ENCODE assay signal across 16 cellular contexts in genomic region chr2:11102956-11103860, GRCh38. TPM values are rescaled to one million over a fixed set of nuclear protein-coding genes. Genes with fewer than 3 reads are reported as not detected.
DNase-seq lines count a peak whose midpoint lies in the region; ATAC-seq and TF ChIP-seq lines count a peak whose summit lies in the region.
"Had no signal": no experiment of that assay in that cellular context is flagged by ENCODE, and none has a peak within 500 bp of the region (broad histone marks: within the 10 kb centered on the region; RNA-seq: fewer than 3 reads in every experiment).

No MANE protein-coding gene starts in this region.

- TF ChIP-seq CTCF in OCI-LY3 (IDR thresholded peaks at IDR 0.05; ENCODE audit: low read depth, low read length), result no peak

- peak overlapping the region; percentile 96 for H3K27ac ChIP-seq in OCI-LY3 (ENCODE audit: low read length)
- no peak overlapping the region for H3K27ac ChIP-seq in naive thymus-derived CD4-positive, alpha-beta T cell (ENCODE audit: low read depth, low read length)
- H3K27ac ChIP-seq: esophagus squamous epithelium, right atrium auricular region had no signal

- peaks cover 86% of the 10 kb centered on the region for H3K4me1 ChIP-seq in OCI-LY3 (ENCODE audit: low read length)
- H3K4me1 ChIP-seq in naive thymus-derived CD4-positive, alpha-beta T cell (ENCODE audit: control insufficient read depth in 2 of 2, insufficient read depth in 2 of 2, low read length in 2 of 2), result peaks cover 0 to 22% of the 10 kb centered on the region in 2 donors
- H3K4me1 ChIP-seq: esophagus squamous epithelium, right atrium auricular region had no signal

- peak overlapping the region; percentile 77 for H3K9ac ChIP-seq in OCI-LY3 (ENCODE audit: low read length)

- H3K4me2 ChIP-seq in OCI-LY3 (ENCODE audit: low read length), result peak overlapping the region; percentile 56

- H3K9me3 ChIP-seq in OCI-LY3 (ENCODE audit: insufficient read depth, low read length), result no peaks in the 10 kb centered on the region
- no peaks in the 10 kb centered on the region for H3K9me3 ChIP-seq in naive thymus-derived CD4-positive, alpha-beta T cell (ENCODE audit: control insufficient read depth in 2 of 3, low read length in 3 of 3)
- H3K9me3 ChIP-seq: esophagus squamous epithelium, right atrium auricular region had no signal

- H3K4me1 Mint-ChIP-seq in T-helper 2 cell treated with Interferon-gamma antibody and Interleukin-4, amounts not matched to agents 5 μg/mL and 100 μg/mL, for 36 hours (ENCODE audit: low read depth), result peaks cover 35% of the 10 kb centered on the region
- H3K4me1 Mint-ChIP-seq in naive thymus-derived CD4-positive, alpha-beta T cell, result peaks cover 3 to 26% (median 18%) of the 10 kb centered on the region in 7 donors
- H3K4me1 Mint-ChIP-seq: neural crest cell; stimulated activated naive CD8-positive, alpha-beta T cell treated with anti-CD3 and anti-CD28 coated beads, Interleukin-15, amount 100 ng/mL, for 72 hours had no signal

- intact Hi-C loops in naive thymus-derived CD4-positive, alpha-beta T cell (cut with micrococcal nuclease), result no loop called here

- no peak overlapping the region; the same call in 1 of the 2 replicates for H2AFZ ChIP-seq in OCI-LY3 (ENCODE audit: low read depth, low read length)

- DNase-seq in T-helper 2 cell treated with Interferon-gamma antibody and Interleukin-4, amounts not matched to agents 5 μg/mL and 100 μg/mL, for 36 hours (ENCODE audit: low spot score), result no peak
- no peak for DNase-seq in T-helper 2 cell
- no peak for DNase-seq in naive thymus-derived CD4-positive, alpha-beta T cell
- DNase-seq in NCI-H128 (lab: John Stamatoyannopoulos, UW; ENCODE audit: unreplicated experiment), result no peak
- DNase-seq: dermis blood vessel endothelial cell; esophagus squamous epithelium; KG1; NCI-H1694; stimulated activated naive CD8-positive, alpha-beta T cell treated with anti-CD3 and anti-CD28 coated beads, Interleukin-15, amount 100 ng/mL, for 72 hours had no signal

- H4K20me1 ChIP-seq in OCI-LY3 (ENCODE audit: insufficient read depth, low read length), result no peaks in the 10 kb centered on the region

- POLR2A ChIA-PET in naive thymus-derived CD4-positive, alpha-beta T cell (lab: Charles Lee), result no interaction called here

- H3K27me3 Mint-ChIP-seq in T-helper 2 cell treated with Interferon-gamma antibody and Interleukin-4, amounts not matched to agents 5 μg/mL and 100 μg/mL, for 36 hours (ENCODE audit: low read depth), result peaks cover 43% of the 10 kb centered on the region
- H3K27me3 Mint-ChIP-seq in naive thymus-derived CD4-positive, alpha-beta T cell, result peaks cover 0 to 10% (median 0%) of the 10 kb centered on the region in 5 donors
- H3K27me3 Mint-ChIP-seq: activated naive CD4-positive, alpha-beta T cell treated with anti-CD3 and anti-CD28 coated beads, Interleukin-2, amount 50 U/mL, for 24 hours had no signal

- H3K36me3 ChIP-seq in OCI-LY3 (replicated peaks; ENCODE audit: low read depth, low read length), result peaks cover 46% of the 10 kb centered on the region
- H3K36me3 ChIP-seq in naive thymus-derived CD4-positive, alpha-beta T cell (ENCODE audit: control insufficient read depth in 2 of 3, insufficient read depth in 3 of 3, low read length in 3 of 3), result no peaks in the 10 kb centered on the region
- H3K36me3 ChIP-seq: esophagus squamous epithelium, right atrium auricular region had no signal

- H3K27me3 ChIP-seq in OCI-LY3 (ENCODE audit: low read depth, low read length), result no peaks in the 10 kb centered on the region
- H3K27me3 ChIP-seq in naive thymus-derived CD4-positive, alpha-beta T cell (ENCODE audit: control insufficient read depth in 2 of 2, insufficient read depth in 2 of 2, low read length in 2 of 2), result no peaks in the 10 kb centered on the region
- H3K27me3 ChIP-seq: right atrium auricular region had no signal

- H3K36me3 Mint-ChIP-seq in T-helper 2 cell treated with Interferon-gamma antibody and Interleukin-4, amounts not matched to agents 5 μg/mL and 100 μg/mL, for 36 hours (ENCODE audit: low read depth), result peaks cover 6% of the 10 kb centered on the region
- no peaks in the 10 kb centered on the region for H3K36me3 Mint-ChIP-seq in naive thymus-derived CD4-positive, alpha-beta T cell
- H3K36me3 Mint-ChIP-seq: activated naive CD4-positive, alpha-beta T cell treated with anti-CD3 and anti-CD28 coated beads, Interleukin-2, amount 50 U/mL, for 24 hours had no signal

- peak overlapping the region; percentile 67 for H3K4me3 Mint-ChIP-seq in T-helper 2 cell treated with Interferon-gamma antibody and Interleukin-4, amounts not matched to agents 5 μg/mL and 100 μg/mL, for 36 hours
- H3K4me3 Mint-ChIP-seq in naive thymus-derived CD4-positive, alpha-beta T cell, result peak overlapping the region in 5 of 10 donors; percentile 33 to 81 (median 70)
- H3K4me3 Mint-ChIP-seq: neural crest cell; stimulated activated naive CD8-positive, alpha-beta T cell treated with anti-CD3 and anti-CD28 coated beads, Interleukin-15, amount 100 ng/mL, for 72 hours had no signal

- H3K27ac Mint-ChIP-seq in T-helper 2 cell treated with Interferon-gamma antibody and Interleukin-4, amounts not matched to agents 5 μg/mL and 100 μg/mL, for 36 hours, result no peak overlapping the region
- H3K27ac Mint-ChIP-seq in naive thymus-derived CD4-positive, alpha-beta T cell, result peak overlapping the region in 1 of 9 donors; percentile 74
- H3K27ac Mint-ChIP-seq: activated naive CD4-positive, alpha-beta T cell treated with anti-CD3 and anti-CD28 coated beads, Interleukin-2, amount 50 U/mL, for 24 hours; stimulated activated naive CD8-positive, alpha-beta T cell treated with anti-CD3 and anti-CD28 coated beads, Interleukin-15, amount 100 ng/mL, for 72 hours had no signal

- peaks cover 31% of the 10 kb centered on the region for H3K79me2 ChIP-seq in OCI-LY3 (ENCODE audit: low read length)

- CTCF ChIA-PET in naive thymus-derived CD4-positive, alpha-beta T cell (lab: Charles Lee), result no interaction called here

- ATAC-seq in GM18909 (IDR thresholded peaks at IDR 0.05; ENCODE audit: poor library complexity, unreplicated experiment) (peak; percentile 21), GM19328 (IDR thresholded peaks at IDR 0.05; ENCODE audit: unreplicated experiment) (no peak), GM19324 (IDR thresholded peaks at IDR 0.05; ENCODE audit: low FRiP score, unreplicated experiment) (no peak)
- peak; percentile 13 for ATAC-seq in naive thymus-derived CD4-positive, alpha-beta T cell
- ATAC-seq: stimulated activated naive CD8-positive, alpha-beta T cell treated with anti-CD3 and anti-CD28 coated beads, Interleukin-15, amount 100 ng/mL, for 72 hours had no signal

- peaks cover 3% of the 10 kb centered on the region for H3K9me3 Mint-ChIP-seq in T-helper 2 cell treated with Interferon-gamma antibody and Interleukin-4, amounts not matched to agents 5 μg/mL and 100 μg/mL, for 36 hours
- H3K9me3 Mint-ChIP-seq in naive thymus-derived CD4-positive, alpha-beta T cell, result no peaks in the 10 kb centered on the region
- H3K9me3 Mint-ChIP-seq: activated naive CD4-positive, alpha-beta T cell treated with anti-CD3 and anti-CD28 coated beads, Interleukin-2, amount 50 U/mL, for 24 hours; neural crest cell; stimulated activated naive CD8-positive, alpha-beta T cell treated with anti-CD3 and anti-CD28 coated beads, Interleukin-15, amount 100 ng/mL, for 72 hours had no signal

- H3K4me3 ChIP-seq in OCI-LY3 (ENCODE audit: low read length), result peak overlapping the region; percentile 12
- no peak overlapping the region for H3K4me3 ChIP-seq in naive thymus-derived CD4-positive, alpha-beta T cell (ENCODE audit: low read length)
- H3K4me3 ChIP-seq: esophagus squamous epithelium, right atrium auricular region had no signal

RNA-seq across cellular contexts. Expression of gene SLC66A3, which starts 52.1 kb away (rescaled TPM):
- 10 to 100 TPM; 12.6 to 22.7 (median 17.4) TPM for total RNA-seq in naive thymus-derived CD4-positive, alpha-beta T cell
- 10 to 100 TPM; 35.1 to 43.7 TPM for polyA plus RNA-seq in naive thymus-derived CD4-positive, alpha-beta T cell

Comparison
In these comparisons a context has a peak if more than half of its experiments do, and no peak if none do; other contexts are left out.
1. ATAC-seq: peak in GM18909 (single experiment) and naive thymus-derived CD4-positive, alpha-beta T cell (single experiment); none in GM19328 (single experiment) and GM19324 (single experiment).